ENCODE assay signal across 1 cellular context in genomic region chr5:95957804-95958203, GRCh38.
TF ChIP-seq lines count a peak whose summit lies in the region.

No MANE protein-coding gene starts in this region.

TF ChIP-seq in HepG2, 621 proteins besides CTCF, POLR2A, EP300 and RAD21:
- no peak for TF ChIP-seq ZNF263 (CRISPR knock-in tag; IDR thresholded peaks at IDR 0.05)
- TF ChIP-seq, protein P1, sequence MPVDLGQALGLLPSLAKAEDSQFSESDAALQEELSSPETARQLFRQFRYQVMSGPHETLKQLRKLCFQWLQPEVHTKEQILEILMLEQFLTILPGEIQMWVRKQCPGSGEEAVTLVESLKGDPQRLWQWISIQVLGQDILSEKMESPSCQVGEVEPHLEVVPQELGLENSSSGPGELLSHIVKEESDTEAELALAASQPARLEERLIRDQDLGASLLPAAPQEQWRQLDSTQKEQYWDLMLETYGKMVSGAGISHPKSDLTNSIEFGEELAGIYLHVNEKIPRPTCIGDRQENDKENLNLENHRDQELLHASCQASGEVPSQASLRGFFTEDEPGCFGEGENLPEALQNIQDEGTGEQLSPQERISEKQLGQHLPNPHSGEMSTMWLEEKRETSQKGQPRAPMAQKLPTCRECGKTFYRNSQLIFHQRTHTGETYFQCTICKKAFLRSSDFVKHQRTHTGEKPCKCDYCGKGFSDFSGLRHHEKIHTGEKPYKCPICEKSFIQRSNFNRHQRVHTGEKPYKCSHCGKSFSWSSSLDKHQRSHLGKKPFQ (CRISPR knock-in tag; IDR thresholded peaks at IDR 0.05; ENCODE audit: insufficient replicate concordance) = no peak
- 0 out of 2 replicates have a peak, but pooled peaks have one; percentile 41 for TF ChIP-seq RBFOX2 (IDR thresholded peaks at IDR 0.05; ENCODE audit: low read depth, low read length)
- TF ChIP-seq, protein P2, sequence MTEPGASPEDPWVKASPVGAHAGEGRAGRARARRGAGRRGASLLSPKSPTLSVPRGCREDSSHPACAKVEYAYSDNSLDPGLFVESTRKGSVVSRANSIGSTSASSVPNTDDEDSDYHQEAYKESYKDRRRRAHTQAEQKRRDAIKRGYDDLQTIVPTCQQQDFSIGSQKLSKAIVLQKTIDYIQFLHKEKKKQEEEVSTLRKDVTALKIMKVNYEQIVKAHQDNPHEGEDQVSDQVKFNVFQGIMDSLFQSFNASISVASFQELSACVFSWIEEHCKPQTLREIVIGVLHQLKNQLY (CRISPR knock-in tag; IDR thresholded peaks at IDR 0.05) = no peak
- TF ChIP-seq TEAD2 (CRISPR knock-in tag; IDR thresholded peaks at IDR 0.05) = no peak
- no peak for TF ChIP-seq XRCC5 (optimal IDR thresholded peaks at IDR 0.05; ENCODE audit: low read length)
- TF ChIP-seq ATF2 (CRISPR knock-in tag; IDR thresholded peaks at IDR 0.05) = no peak
- TF ChIP-seq MIER2 (CRISPR knock-in tag; IDR thresholded peaks at IDR 0.05) = no peak
- TF ChIP-seq TCF7 (IDR thresholded peaks at IDR 0.05; ENCODE audit: low read depth) = no peak
- no peak for TF ChIP-seq HDAC1 (CRISPR knock-in tag; IDR thresholded peaks at IDR 0.05)
- TF ChIP-seq DR1 (CRISPR knock-in tag; IDR thresholded peaks at IDR 0.05) = no peak
- TF ChIP-seq ESRRA (CRISPR knock-in tag; IDR thresholded peaks at IDR 0.05; ENCODE audit: low read depth) = no peak
- TF ChIP-seq NFATC3 (CRISPR knock-in tag; IDR thresholded peaks at IDR 0.05) = no peak
- TF ChIP-seq NFIC (IDR thresholded peaks at IDR 0.05; ENCODE audit: low read length) = 0 out of 2 replicates have a peak, but pooled peaks have one; percentile 4
- TF ChIP-seq ZFP82 (CRISPR knock-in tag; IDR thresholded peaks at IDR 0.05; ENCODE audit: borderline replicate concordance) = no peak
- no peak for TF ChIP-seq ZNF33A (CRISPR knock-in tag; IDR thresholded peaks at IDR 0.05; ENCODE audit: borderline replicate concordance)
TF ChIP-seq in HepG2: peak in this region for 2.
